ENCODE assay signal across 9 cellular contexts in the genomic region with DNA sequence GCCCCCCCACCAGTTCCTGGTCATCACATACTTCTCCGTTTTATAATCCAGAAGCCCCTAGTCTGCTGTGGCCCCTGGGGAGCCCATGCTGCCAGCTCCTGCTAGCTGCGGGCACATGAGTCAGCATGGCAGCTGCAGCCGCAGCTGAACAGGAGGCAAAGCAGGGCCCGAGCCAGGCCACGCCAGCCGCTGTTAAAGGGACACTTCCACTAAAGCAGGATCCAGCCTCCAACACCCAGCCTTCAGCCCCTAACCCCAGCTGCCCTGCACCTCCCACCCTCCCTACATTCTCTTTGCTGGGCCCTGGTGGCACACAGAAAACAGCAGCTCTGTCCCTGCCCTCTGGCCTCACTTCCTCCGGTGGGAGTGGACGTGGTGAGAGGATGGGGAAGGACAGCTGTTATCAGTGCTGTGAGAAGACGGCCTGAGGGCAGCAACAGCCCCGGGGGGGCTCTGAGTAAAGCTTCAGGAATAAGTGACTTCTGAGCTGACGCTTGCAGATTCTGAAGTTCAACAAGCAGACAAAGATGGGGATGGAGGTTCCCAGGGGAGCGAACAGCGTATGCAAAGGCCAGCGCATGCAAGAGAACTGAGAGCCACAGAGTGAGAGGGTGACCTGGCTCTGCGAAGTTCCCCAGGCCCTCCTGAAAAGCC. TPM values are rescaled to one million over a fixed set of nuclear protein-coding genes. Genes with fewer than 3 reads are reported as not detected.
A peak's percentile ranks its signal among the peaks of the same experiment; 100 is the strongest.
DNase-seq lines count a peak whose midpoint lies in the region; ATAC-seq and TF ChIP-seq lines count a peak whose summit lies in the region.
"Had no signal": no experiment of that assay in that cellular context is flagged by ENCODE, and none has a peak within 500 bp of the region (broad histone marks: within the 10 kb centered on the region; RNA-seq: fewer than 3 reads in every experiment).

No MANE protein-coding gene starts in this region.

- H3K4me3 ChIP-seq in heart right ventricle, result peak overlapping the region; percentile 27 to 63 (median 54)

- 10 to 15% methylated on average over 15 of the region's 15 CpGs for WGBS in heart right ventricle, 2 donors

- no peak overlapping the region for H3K27ac Mint-ChIP-seq in activated CD8-positive, alpha-beta T cell treated with anti-CD3 and anti-CD28 coated beads, Interleukin-2, amount 10 ng/mL, durations not matched to agents 7 days and 5 days

- intact Hi-C loops in heart right ventricle (cut with DNase I) (loop anchor here in 2 of 10 donors (5.0 to 10.0 kb wide), 2 partner anchors 43 to 60 kb away; a partner anchor contains a TSS), sciatic nerve (cut with DNase I) (no loop called here)

- no peaks in the 10 kb centered on the region for H3K36me3 Mint-ChIP-seq in activated CD8-positive, alpha-beta T cell treated with anti-CD3 and anti-CD28 coated beads, Interleukin-2, amount 10 ng/mL, durations not matched to agents 7 days and 5 days (ENCODE audit: low read depth)

- peaks cover 25% of the 10 kb centered on the region for H3K27me3 Mint-ChIP-seq in activated CD8-positive, alpha-beta T cell treated with anti-CD3 and anti-CD28 coated beads, Interleukin-2, amount 10 ng/mL, durations not matched to agents 7 days and 5 days (ENCODE audit: low read depth)

- H3K27me3 ChIP-seq in heart right ventricle, result peaks cover 0 to 7% (median 0%) of the 10 kb centered on the region in 7 donors

- no peaks in the 10 kb centered on the region for H3K9me3 Mint-ChIP-seq in activated CD8-positive, alpha-beta T cell treated with anti-CD3 and anti-CD28 coated beads, Interleukin-2, amount 10 ng/mL, durations not matched to agents 7 days and 5 days (ENCODE audit: insufficient read depth)

- peak; percentile 35 for ATAC-seq in activated CD8-positive, alpha-beta T cell treated with anti-CD3 and anti-CD28 coated beads, Interleukin-2, amount 10 ng/mL, durations not matched to agents 7 days and 5 days
- ATAC-seq in heart right ventricle, result peak; percentile 19 to 76 (median 54)
- peak; percentile 4 for ATAC-seq in sciatic nerve
- ATAC-seq in GM18502 (IDR thresholded peaks at IDR 0.05; ENCODE audit: poor library complexity, unreplicated experiment), result no peak
- no peak for ATAC-seq in GM19351 (IDR thresholded peaks at IDR 0.05; ENCODE audit: unreplicated experiment)
- ATAC-seq in GM21619 (IDR thresholded peaks at IDR 0.05; ENCODE audit: unreplicated experiment), result no peak

- POLR2A ChIA-PET in activated CD8-positive, alpha-beta T cell treated with anti-CD3 and anti-CD28 coated beads, Interleukin-2, amount 10 ng/mL, durations not matched to agents 7 days and 5 days (lab: Charles Lee), result interaction anchor here (0.6 to 1.2 kb wide), 2 partner anchors 10 to 62 kb away, joined by 3 to 4 read pairs; no protein-coding TSS in a partner anchor

- peaks cover 25% of the 10 kb centered on the region for H3K4me1 Mint-ChIP-seq in activated CD8-positive, alpha-beta T cell treated with anti-CD3 and anti-CD28 coated beads, Interleukin-2, amount 10 ng/mL, durations not matched to agents 7 days and 5 days (ENCODE audit: low read depth)

- CTCF ChIA-PET in activated CD8-positive, alpha-beta T cell treated with anti-CD3 and anti-CD28 coated beads, Interleukin-2, amount 10 ng/mL, durations not matched to agents 7 days and 5 days (lab: Charles Lee), result interaction anchor here (0.9 to 1.3 kb wide), 2 partner anchors 57 to 63 kb away, joined by 4 read pairs; a partner anchor contains a TSS

- DNase-seq in CD1c-positive myeloid dendritic cell (ENCODE audit: extremely low spot score) (peak; percentile 57), HS-27A (ENCODE audit: low read depth) (peak; percentile 41), heart right ventricle (no peak), sciatic nerve (ENCODE audit: low spot score) (no peak)
- no peak for DNase-seq in activated CD8-positive, alpha-beta T cell treated with anti-CD3 and anti-CD28 coated beads, Interleukin-2, amount 10 ng/mL, durations not matched to agents 7 days and 5 days

- H3K4me3 Mint-ChIP-seq in activated CD8-positive, alpha-beta T cell treated with anti-CD3 and anti-CD28 coated beads, Interleukin-2, amount 10 ng/mL, durations not matched to agents 7 days and 5 days, result no peak overlapping the region

- H3K4me1 ChIP-seq in heart right ventricle, result peaks cover 5 to 16% (median 14%) of the 10 kb centered on the region in 9 donors

- H3K9me3 ChIP-seq in heart right ventricle, result no peaks in the 10 kb centered on the region

- no peak overlapping the region for H3K27ac ChIP-seq in heart right ventricle
- H3K27ac ChIP-seq: HL-60 had no signal

- TF ChIP-seq CTCF in heart right ventricle (IDR thresholded peaks at IDR 0.05), result no peak

- no peaks in the 10 kb centered on the region for H3K36me3 ChIP-seq in heart right ventricle

RNA-seq across cellular contexts. Expression of a gene that starts 0.7 kb away (rescaled TPM):
- total RNA-seq in activated CD8-positive, alpha-beta T cell treated with anti-CD3 and anti-CD28 coated beads, Interleukin-2, amount 10 ng/mL, durations not matched to agents 7 days and 5 days, result not detected
- total RNA-seq in heart right ventricle (not detected), sciatic nerve (not detected)
- polyA plus RNA-seq in heart right ventricle, result not detected

RNA-seq across cellular contexts. Expression of a gene that starts 12.7 kb away (rescaled TPM):
- under 1 TPM; 0.16 to 0.21 TPM for total RNA-seq in activated CD8-positive, alpha-beta T cell treated with anti-CD3 and anti-CD28 coated beads, Interleukin-2, amount 10 ng/mL, durations not matched to agents 7 days and 5 days
- under 1 TPM in 4 of 10 donors, not detected in 6; 0.14 to 0.78 (median 0.20) TPM for total RNA-seq in heart right ventricle
- polyA plus RNA-seq in heart right ventricle, result under 1 TPM in 1 of 2 donors, not detected in 1; 0.07 TPM
- total RNA-seq in sciatic nerve, result 0.89 TPM

RNA-seq across cellular contexts. Expression of a gene that starts 30.1 kb away (rescaled TPM):
- under 1 TPM; 0.50 to 0.63 TPM for total RNA-seq in activated CD8-positive, alpha-beta T cell treated with anti-CD3 and anti-CD28 coated beads, Interleukin-2, amount 10 ng/mL, durations not matched to agents 7 days and 5 days
- total RNA-seq in heart right ventricle (1 to 10 TPM in 9 of 10 donors, under 1 TPM in 1; 0.81 to 7.7 (median 3.9) TPM), sciatic nerve (2.3 TPM)
- polyA plus RNA-seq in heart right ventricle, result under 1 TPM; 0.07 to 0.80 TPM

RNA-seq across cellular contexts. Expression of a gene that starts 43.1 kb away (rescaled TPM):
- total RNA-seq in activated CD8-positive, alpha-beta T cell treated with anti-CD3 and anti-CD28 coated beads, Interleukin-2, amount 10 ng/mL, durations not matched to agents 7 days and 5 days, result 10 to 100 TPM; 31.7 to 32.0 TPM
- total RNA-seq in heart right ventricle (10 to 100 TPM; 15.5 to 26.3 (median 17.5) TPM), sciatic nerve (21.9 TPM)
- 10 to 100 TPM; 29.3 to 54.9 TPM for polyA plus RNA-seq in heart right ventricle

Comparison
In these comparisons a context has a peak if more than half of its experiments do, and no peak if none do; other contexts are left out.
1. DNase-seq: peak in CD1c-positive myeloid dendritic cell (single experiment) and HS-27A (single experiment); none in activated CD8-positive, alpha-beta T cell treated with anti-CD3 and anti-CD28 coated beads, Interleukin-2, amount 10 ng/mL, durations not matched to agents 7 days and 5 days (single experiment), heart right ventricle (0 of 2) and sciatic nerve (single experiment).
2. ATAC-seq: peak in activated CD8-positive, alpha-beta T cell treated with anti-CD3 and anti-CD28 coated beads, Interleukin-2, amount 10 ng/mL, durations not matched to agents 7 days and 5 days (single experiment), heart right ventricle (8 of 8) and sciatic nerve (single experiment); none in GM18502 (single experiment), GM19351 (single experiment) and GM21619 (single experiment).